In the genomic region with DNA sequence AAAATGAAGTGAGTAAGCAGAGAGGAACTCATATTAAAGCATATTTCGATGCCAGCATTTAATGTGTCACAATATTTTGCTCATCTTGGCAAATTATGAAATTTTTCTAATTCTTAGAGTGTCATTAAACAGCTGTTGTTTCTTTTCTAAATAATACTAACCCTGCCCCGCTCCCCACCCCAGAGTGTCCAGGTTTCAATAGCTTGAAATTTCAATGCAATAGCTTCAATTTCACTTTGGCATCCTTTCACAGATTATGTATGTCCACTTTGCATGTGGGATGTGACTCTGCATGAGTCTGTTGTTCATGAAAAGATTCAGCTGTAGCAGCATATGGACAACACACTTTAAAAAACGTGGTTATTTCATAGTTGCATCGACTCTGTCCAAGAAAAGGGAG, we compare ENCODE assay signal across 20 cellular contexts.
DNase-seq lines count a peak whose midpoint lies in the region; ATAC-seq and TF ChIP-seq lines count a peak whose summit lies in the region.
"Had no signal": no experiment of that assay in that cellular context is flagged by ENCODE, and none has a peak within 500 bp of the region (broad histone marks: within the 10 kb centered on the region; RNA-seq: fewer than 3 reads in every experiment).

No MANE protein-coding gene starts in this region.

- 27% methylated on average over 4 of the region's 4 CpGs for WGBS in suprapubic skin

- H3K4me1 ChIP-seq in left ventricle myocardium inferior (peaks cover 21% of the 10 kb centered on the region), right atrium auricular region (peaks cover 0 to 10% of the 10 kb centered on the region in 2 donors), suprapubic skin (peaks cover 20% of the 10 kb centered on the region)

- H3K27me3 Mint-ChIP-seq in brain (no peaks in the 10 kb centered on the region), mesothelial cell of epicardium (ENCODE audit: low read depth) (peaks cover 9% of the 10 kb centered on the region)

- H3K9me3 ChIP-seq in left ventricle myocardium inferior (replicated peaks) (peaks cover 3% of the 10 kb centered on the region), right atrium auricular region (no peaks in the 10 kb centered on the region), suprapubic skin (no peaks in the 10 kb centered on the region)
- H3K9me3 ChIP-seq: ovary, stomach, vagina had no signal

- intact Hi-C loops in left ventricle myocardium inferior (cut with micrococcal nuclease) = no loop called here
- intact Hi-C loops in cardiac septum (cut with DNase I) = no loop called here

- H3K27ac Mint-ChIP-seq in brain (peak overlapping the region in 3 of 5 experiments; percentile 1 to 63 (median 11)), mesothelial cell of epicardium (no peak overlapping the region)
- H3K27ac Mint-ChIP-seq: activated naive CD8-positive, alpha-beta T cell; endodermal cell had no signal

- H3K36me3 ChIP-seq in left ventricle myocardium inferior (no peaks in the 10 kb centered on the region), right atrium auricular region (no peaks in the 10 kb centered on the region), suprapubic skin (no peaks in the 10 kb centered on the region)
- H3K36me3 ChIP-seq: ovary, stomach, vagina had no signal

- H3K4me3 ChIP-seq in left ventricle myocardium inferior (no peak overlapping the region), right atrium auricular region (no peak overlapping the region), suprapubic skin (no peak overlapping the region)
- H3K4me3 ChIP-seq: ovary, stomach, vagina had no signal

- no peak for TF ChIP-seq EP300 in suprapubic skin (IDR thresholded peaks at IDR 0.05)

- H3K36me3 Mint-ChIP-seq in brain = no peaks in the 10 kb centered on the region
- peaks cover 2% of the 10 kb centered on the region for H3K36me3 Mint-ChIP-seq in mesothelial cell of epicardium
- H3K36me3 Mint-ChIP-seq: activated naive CD8-positive, alpha-beta T cell had no signal

- H3K27ac ChIP-seq in left ventricle myocardium inferior (replicated peaks) (peak overlapping the region; percentile 76), right atrium auricular region (peak overlapping the region; percentile 38 to 43), suprapubic skin (peak overlapping the region; percentile 70)
- H3K27ac ChIP-seq: ovary, vagina had no signal

- H3K4me1 Mint-ChIP-seq in brain (peaks cover 28% of the 10 kb centered on the region), mesothelial cell of epicardium (no peaks in the 10 kb centered on the region)
- H3K4me1 Mint-ChIP-seq: endodermal cell had no signal

- peaks cover 0 to 18% (median 3%) of the 10 kb centered on the region in 5 experiments for H3K9me3 Mint-ChIP-seq in brain
- peaks cover 14% of the 10 kb centered on the region for H3K9me3 Mint-ChIP-seq in mesothelial cell of epicardium

- no peak for TF ChIP-seq POLR2A in suprapubic skin (IDR thresholded peaks at IDR 0.05)

- TF ChIP-seq CTCF in left ventricle myocardium inferior (IDR thresholded peaks at IDR 0.05; ENCODE audit: borderline replicate concordance) = no peak
- TF ChIP-seq CTCF in brain (conservative IDR thresholded peaks at IDR 0.05) = no peak
- TF ChIP-seq CTCF in right atrium auricular region (IDR thresholded peaks at IDR 0.05) = no peak
- TF ChIP-seq CTCF in suprapubic skin (IDR thresholded peaks at IDR 0.05) = no peak
- TF ChIP-seq CTCF in mesothelial cell of epicardium (IDR thresholded peaks at IDR 0.05; ENCODE audit: unreplicated experiment) = no peak

- no peak overlapping the region for H3K4me3 Mint-ChIP-seq in brain
- no peak overlapping the region for H3K4me3 Mint-ChIP-seq in mesothelial cell of epicardium
- H3K4me3 Mint-ChIP-seq: activated naive CD8-positive, alpha-beta T cell; endodermal cell had no signal

- DNase-seq in left ventricle myocardium inferior (no peak), cardiac septum (ENCODE audit: low spot score) (no peak), right atrium auricular region (ENCODE audit: low spot score) (no peak), suprapubic skin (ENCODE audit: low spot score in 2 of 2) (no peak), NK-92 (lab: John Stamatoyannopoulos, UW; ENCODE audit: unreplicated experiment) (no peak), mesothelial cell of epicardium (ENCODE audit: low spot score in 2 of 2, unreplicated experiment in 2 of 2) (no peak)
- DNase-seq: activated CD4-positive, alpha-beta T cell treated with anti-CD3 and anti-CD28 coated beads for 48 hours; AML-193; central memory CD4-positive, alpha-beta T cell; endodermal cell; glutamatergic neuron; islet precursor cell; NCI-H1694 treated with DMSO at 0.1 percent for 48 hours; ovary; stomach; T1000 had no signal

- no peak for ATAC-seq in HG03342 (IDR thresholded peaks at IDR 0.05; ENCODE audit: unreplicated experiment)

- H3K27me3 ChIP-seq in left ventricle myocardium inferior (ENCODE audit: low read depth) (no peaks in the 10 kb centered on the region), right atrium auricular region (no peaks in the 10 kb centered on the region), suprapubic skin (no peaks in the 10 kb centered on the region)
- H3K27me3 ChIP-seq: ovary, vagina had no signal
